Comparison of ENCODE assay signal across 8 cellular contexts in genomic region chr2:232444409-232445148, GRCh38. TPM values are rescaled to one million over a fixed set of nuclear protein-coding genes. Genes with fewer than 3 reads are reported as not detected.
A peak's percentile ranks its signal among the peaks of the same experiment; 100 is the strongest.
DNase-seq lines count a peak whose midpoint lies in the region; ATAC-seq lines count a peak whose summit lies in the region.

No MANE protein-coding gene starts in this region.

- ATAC-seq in effector memory CD8-positive, alpha-beta T cell (replicated peaks), result peak; percentile 48
- ATAC-seq in GM18873 (IDR thresholded peaks at IDR 0.05; ENCODE audit: low FRiP score, unreplicated experiment) (no peak), GM19023 (IDR thresholded peaks at IDR 0.05; ENCODE audit: unreplicated experiment) (no peak)

- H3K4me3 ChIP-seq in neuronal stem cell (ENCODE audit: low read length in 2 of 2), result no peak overlapping the region

- no peaks in the 10 kb centered on the region for H3K79me1 ChIP-seq in neuronal stem cell (ENCODE audit: low read depth, low read length)

- no peak overlapping the region for H3K4ac ChIP-seq in neuronal stem cell (ENCODE audit: low read length)

- peak overlapping the region; percentile 15 for H2BK15ac ChIP-seq in neuronal stem cell (ENCODE audit: low read length)

- no peaks in the 10 kb centered on the region for H3K9me3 ChIP-seq in neuronal stem cell (replicated peaks in 1 of 2; ENCODE audit: control insufficient read depth in 2 of 2, insufficient read depth in 1 of 2, low read depth in 1 of 2, low read length in 2 of 2)

- no peak overlapping the region for H3K27ac ChIP-seq in neuronal stem cell (replicated peaks; ENCODE audit: low read length)

- H3K9ac ChIP-seq in neuronal stem cell (ENCODE audit: low read depth, low read length, poor library complexity), result no peak overlapping the region

- CTCF ChIA-PET in activated CD4-positive, alpha-beta T cell treated with anti-CD3 and anti-CD28 coated beads, Interleukin-2, amount 10 ng/mL, durations not matched to agents 7 days and 5 days (lab: Charles Lee), result interaction anchor here (0.5 to 1.2 kb wide), 3 partner anchors 10 to 1896 kb away, joined by 3 to 4 read pairs (median 3); no protein-coding TSS in a partner anchor

- H3K18ac ChIP-seq in neuronal stem cell (ENCODE audit: low read length), result peak overlapping the region; percentile 84

- no peak overlapping the region for H3K27ac Mint-ChIP-seq in activated CD4-positive, alpha-beta T cell treated with anti-CD3 and anti-CD28 coated beads, Interleukin-2, amount 10 ng/mL, durations not matched to agents 7 days and 5 days
- H3K27ac Mint-ChIP-seq in effector memory CD8-positive, alpha-beta T cell, result no peak overlapping the region

- no peak overlapping the region for H3K23ac ChIP-seq in neuronal stem cell (ENCODE audit: low read depth, low read length, poor library complexity)

- WGBS in neuronal stem cell (ENCODE audit: extremely low coverage in 2 of 2, insufficient read length in 2 of 2, insufficient replicate concordance in 1 of 2), 2 donors, result no CpG with 5 or more reads among the region's 21 CpGs

- H3K27me3 Mint-ChIP-seq in activated CD4-positive, alpha-beta T cell treated with anti-CD3 and anti-CD28 coated beads, Interleukin-2, amount 10 ng/mL, durations not matched to agents 7 days and 5 days, result no peaks in the 10 kb centered on the region
- H3K27me3 Mint-ChIP-seq in effector memory CD8-positive, alpha-beta T cell, result peaks cover 0 to 10% of the 10 kb centered on the region in 2 donors

- peaks cover 0 to 33% (median 4%) of the 10 kb centered on the region in 3 experiments for H3K27me3 ChIP-seq in neuronal stem cell (ENCODE audit: control insufficient read depth in 3 of 3, insufficient read depth in 3 of 3, low read depth in 1 of 3, low read length in 3 of 3)

- no peak overlapping the region for H2AFZ ChIP-seq in neuronal stem cell (ENCODE audit: low read length)

- H4K91ac ChIP-seq in neuronal stem cell (ENCODE audit: low read depth, low read length, poor library complexity), result no peak overlapping the region

- DNase-seq in NCI-H2227 (lab: John Stamatoyannopoulos, UW; ENCODE audit: unreplicated experiment) (peak; percentile 35), NCI-H2227 treated with DMSO at 0.1 percent for 48 hours (lab: John Stamatoyannopoulos, UW) (no peak), MV-4-11 (lab: John Stamatoyannopoulos, UW) (peak; percentile 64), neuronal stem cell (ENCODE audit: low spot score) (no peak)
- peak; percentile 75 for DNase-seq in activated CD4-positive, alpha-beta T cell treated with anti-CD3 and anti-CD28 coated beads, Interleukin-2, amount 10 ng/mL, durations not matched to agents 7 days and 5 days
- peak; percentile 32 to 57 (median 34) for DNase-seq in effector memory CD8-positive, alpha-beta T cell

- no peak overlapping the region for H3K4me3 Mint-ChIP-seq in activated CD4-positive, alpha-beta T cell treated with anti-CD3 and anti-CD28 coated beads, Interleukin-2, amount 10 ng/mL, durations not matched to agents 7 days and 5 days
- no peak overlapping the region for H3K4me3 Mint-ChIP-seq in effector memory CD8-positive, alpha-beta T cell

- H3K36me3 ChIP-seq in neuronal stem cell (replicated peaks in 1 of 2; ENCODE audit: control insufficient read depth in 2 of 2, insufficient read depth in 2 of 2, low read length in 2 of 2), result no peaks in the 10 kb centered on the region

- POLR2A ChIA-PET in activated CD4-positive, alpha-beta T cell treated with anti-CD3 and anti-CD28 coated beads, Interleukin-2, amount 10 ng/mL, durations not matched to agents 7 days and 5 days (lab: Charles Lee), result no interaction called here

- H4K8ac ChIP-seq in neuronal stem cell (ENCODE audit: low read depth, low read length), result no peak overlapping the region

- peak overlapping the region; percentile 53 for H2AK5ac ChIP-seq in neuronal stem cell (ENCODE audit: low read depth, low read length)

- peak overlapping the region; percentile 97 for H2BK12ac ChIP-seq in neuronal stem cell (ENCODE audit: low read length)

- no peaks in the 10 kb centered on the region for H3K36me3 Mint-ChIP-seq in activated CD4-positive, alpha-beta T cell treated with anti-CD3 and anti-CD28 coated beads, Interleukin-2, amount 10 ng/mL, durations not matched to agents 7 days and 5 days (ENCODE audit: low read depth)
- H3K36me3 Mint-ChIP-seq in effector memory CD8-positive, alpha-beta T cell (ENCODE audit: insufficient read depth), result no peaks in the 10 kb centered on the region

- H3K9me3 Mint-ChIP-seq in activated CD4-positive, alpha-beta T cell treated with anti-CD3 and anti-CD28 coated beads, Interleukin-2, amount 10 ng/mL, durations not matched to agents 7 days and 5 days, result no peaks in the 10 kb centered on the region
- no peaks in the 10 kb centered on the region for H3K9me3 Mint-ChIP-seq in effector memory CD8-positive, alpha-beta T cell

- H3K4me2 ChIP-seq in neuronal stem cell (ENCODE audit: insufficient read depth, low read length, poor library complexity, severe bottlenecking), result no peak overlapping the region

- peaks cover 3% of the 10 kb centered on the region for H3K4me1 Mint-ChIP-seq in activated CD4-positive, alpha-beta T cell treated with anti-CD3 and anti-CD28 coated beads, Interleukin-2, amount 10 ng/mL, durations not matched to agents 7 days and 5 days
- H3K4me1 Mint-ChIP-seq in effector memory CD8-positive, alpha-beta T cell (ENCODE audit: low read depth in 2 of 2), result peaks cover 0 to 14% of the 10 kb centered on the region in 2 donors

- H2BK120ac ChIP-seq in neuronal stem cell (ENCODE audit: low read depth, low read length), result peak overlapping the region; percentile 16

- no peak overlapping the region for H2BK5ac ChIP-seq in neuronal stem cell (ENCODE audit: low read length)

- peaks cover 9 to 13% of the 10 kb centered on the region in 2 donors for H3K4me1 ChIP-seq in neuronal stem cell (ENCODE audit: control insufficient read depth in 2 of 2, insufficient read depth in 1 of 2, low read depth in 1 of 2, low read length in 2 of 2)

- H3K14ac ChIP-seq in neuronal stem cell (ENCODE audit: low read length), result peak overlapping the region; percentile 25

RNA-seq across cellular contexts. Expression of gene ALPI, which starts 11.4 kb away (rescaled TPM):
- total RNA-seq in activated CD4-positive, alpha-beta T cell treated with anti-CD3 and anti-CD28 coated beads, Interleukin-2, amount 10 ng/mL, durations not matched to agents 7 days and 5 days, result not detected
- not detected for polyA plus RNA-seq in neuronal stem cell (2013, experiment 1 of 2)
- not detected for polyA plus RNA-seq in neuronal stem cell (2013, experiment 2 of 2)

RNA-seq across cellular contexts. Expression of gene ALPG, which starts 37.9 kb away (rescaled TPM):
- not detected for total RNA-seq in activated CD4-positive, alpha-beta T cell treated with anti-CD3 and anti-CD28 coated beads, Interleukin-2, amount 10 ng/mL, durations not matched to agents 7 days and 5 days
- polyA plus RNA-seq in neuronal stem cell (2013, experiment 1 of 2), result not detected
- not detected for polyA plus RNA-seq in neuronal stem cell (2013, experiment 2 of 2)

RNA-seq across cellular contexts. Expression of gene ECEL1, which starts 43.1 kb away (rescaled TPM):
- not detected for total RNA-seq in activated CD4-positive, alpha-beta T cell treated with anti-CD3 and anti-CD28 coated beads, Interleukin-2, amount 10 ng/mL, durations not matched to agents 7 days and 5 days
- 8.2 TPM for polyA plus RNA-seq in neuronal stem cell (2013, experiment 1 of 2)
- polyA plus RNA-seq in neuronal stem cell (2013, experiment 2 of 2), result 7.9 TPM

Comparison
In these comparisons a context has a peak if more than half of its experiments do, and no peak if none do; other contexts are left out.
1. DNase-seq: peak in NCI-H2227 (single experiment), MV-4-11 (single experiment), activated CD4-positive, alpha-beta T cell treated with anti-CD3 and anti-CD28 coated beads, Interleukin-2, amount 10 ng/mL, durations not matched to agents 7 days and 5 days (single experiment) and effector memory CD8-positive, alpha-beta T cell (3 of 3); none in NCI-H2227 treated with DMSO at 0.1 percent for 48 hours (single experiment) and neuronal stem cell (single experiment).